Comparison of ENCODE assay signal across 10 cellular contexts in genomic region chr6:138682722-138683521, GRCh38.
DNase-seq lines count a peak whose midpoint lies in the region; ATAC-seq and TF ChIP-seq lines count a peak whose summit lies in the region.
"Had no signal": no experiment of that assay in that cellular context is flagged by ENCODE, and none has a peak within 500 bp of the region (broad histone marks: within the 10 kb centered on the region; RNA-seq: fewer than 3 reads in every experiment).

No MANE protein-coding gene starts in this region.

- WGBS in thymus = 93% methylated on average over 25 of the region's 25 CpGs

- no peak overlapping the region for H3K4me3 ChIP-seq in fibroblast of pulmonary artery (replicated peaks; ENCODE audit: low read depth, low read length)
- H3K4me3 ChIP-seq in thymus (ENCODE audit: low read length) = no peak overlapping the region

- H3K27ac ChIP-seq in thymus (ENCODE audit: low read depth) = peak overlapping the region; percentile 42
- H3K27ac ChIP-seq: 22Rv1 had no signal

- no peaks in the 10 kb centered on the region for H3K9me3 ChIP-seq in thymus (ENCODE audit: control insufficient read depth)

- in situ Hi-C loops in SK-MEL-5 (cut with HindIII; ENCODE audit: low pct_unique_long_range_greater_than_20kb, low sequenced_read_pairs) = no loop called here

- DNase-seq in NCI-H2029 (lab: John Stamatoyannopoulos, UW) (peak; percentile 19), NCI-H2029 treated with DMSO at 0.1 percent for 48 hours (lab: John Stamatoyannopoulos, UW) (no peak), SK-MEL-5 (ENCODE audit: low read depth, low spot score) (peak; percentile 46), fibroblast of pulmonary artery (ENCODE audit: low read depth) (peak; percentile 28), NCI-H128 (lab: John Stamatoyannopoulos, UW; ENCODE audit: unreplicated experiment) (no peak)
- DNase-seq: cortex of kidney had no signal

- no peaks in the 10 kb centered on the region for H3K4me1 ChIP-seq in thymus (ENCODE audit: control insufficient read depth, insufficient read depth, low read length)

- no peak for TF ChIP-seq CTCF in fibroblast of pulmonary artery (IDR thresholded peaks at IDR 0.05; ENCODE audit: low read length, missing control alignments)

- no peaks in the 10 kb centered on the region for H3K36me3 ChIP-seq in thymus (ENCODE audit: control insufficient read depth, insufficient read depth)

- ATAC-seq in HG03565 (IDR thresholded peaks at IDR 0.05; ENCODE audit: unreplicated experiment) (no peak), GM19035 (IDR thresholded peaks at IDR 0.05; ENCODE audit: unreplicated experiment) (no peak)

- H3K27me3 ChIP-seq in thymus (ENCODE audit: control insufficient read depth, insufficient read depth) = no peaks in the 10 kb centered on the region

Comparison
In these comparisons a context has a peak if more than half of its experiments do, and no peak if none do; other contexts are left out.
1. DNase-seq: peak in NCI-H2029 (single experiment), SK-MEL-5 (single experiment) and fibroblast of pulmonary artery (single experiment); none in NCI-H2029 treated with DMSO at 0.1 percent for 48 hours (single experiment) and NCI-H128 (single experiment).